In genomic region chr16:1308977-1309885, GRCh38 we compare ENCODE assay signal across 1 cellular context.
A peak's percentile ranks its signal among the peaks of the same experiment; 100 is the strongest.
TF ChIP-seq lines count a peak whose summit lies in the region.

UBE2I (plus strand) TSS chr16:1309636; CDS start chr16:1314031, 4,395 bp downstream.

TF ChIP-seq in HepG2, 621 proteins besides CTCF, POLR2A, EP300 and RAD21 (continued from another document and continues in another):
- TF ChIP-seq ZHX2 (IDR thresholded peaks at IDR 0.05; ENCODE audit: low read depth) (peak; percentile 30; the same call in 1 of the 2 replicates), ZHX2 (CRISPR knock-in tag; IDR thresholded peaks at IDR 0.05; ENCODE audit: borderline replicate concordance) (peak; percentile 72; the same call in 1 of the 2 replicates), ZNF468 (CRISPR knock-in tag; IDR thresholded peaks at IDR 0.05) (peak; percentile 87; the same call in 1 of the 2 replicates), STAT5B (CRISPR knock-in tag; IDR thresholded peaks at IDR 0.05) (peak; percentile 94), ZNF101 (CRISPR knock-in tag; IDR thresholded peaks at IDR 0.05; ENCODE audit: borderline replicate concordance, low read depth) (no peak), NCOA5 (CRISPR knock-in tag; IDR thresholded peaks at IDR 0.05) (no peak), ZBTB3 (CRISPR knock-in tag; IDR thresholded peaks at IDR 0.05; ENCODE audit: borderline replicate concordance, low read depth) (peak; percentile 35; the same call in 1 of the 2 replicates), NCOA1 (CRISPR knock-in tag; IDR thresholded peaks at IDR 0.05) (no peak), IKZF1 (IDR thresholded peaks at IDR 0.05) (no peak), SATB2 (CRISPR knock-in tag; IDR thresholded peaks at IDR 0.05) (peak; percentile 88), ATF5 (CRISPR knock-in tag; IDR thresholded peaks at IDR 0.05; ENCODE audit: low read depth) (no peak), ZNF136 (CRISPR knock-in tag; IDR thresholded peaks at IDR 0.05; ENCODE audit: low read depth) (no peak), NFATC3 (CRISPR knock-in tag; IDR thresholded peaks at IDR 0.05) (0 out of 2 replicates have a peak, but pooled peaks have one; percentile 40), MED1 (CRISPR knock-in tag; IDR thresholded peaks at IDR 0.05) (0 out of 2 replicates have a peak, but pooled peaks have one; percentile 9), ZNF512B (CRISPR knock-in tag; IDR thresholded peaks at IDR 0.05; ENCODE audit: borderline replicate concordance) (no peak), ISX (CRISPR knock-in tag; conservative IDR thresholded peaks at IDR 0.05) (peak; percentile 89), ZFP41 (CRISPR knock-in tag; IDR thresholded peaks at IDR 0.05; ENCODE audit: borderline replicate concordance) (peak; percentile 65; the same call in 1 of the 2 replicates), ZBTB42 (CRISPR knock-in tag; IDR thresholded peaks at IDR 0.05) (no peak), ZNF782 (CRISPR knock-in tag; IDR thresholded peaks at IDR 0.05; ENCODE audit: borderline replicate concordance) (peak; percentile 73; the same call in 1 of the 2 replicates), HDAC6 (IDR thresholded peaks at IDR 0.05; ENCODE audit: low read depth, low read length) (no peak), ZKSCAN5 (CRISPR knock-in tag; IDR thresholded peaks at IDR 0.05) (peak; percentile 67; the same call in 1 of the 2 replicates), ZNF431 (CRISPR knock-in tag; IDR thresholded peaks at IDR 0.05; ENCODE audit: borderline replicate concordance, low read depth) (peak; percentile 71; the same call in 1 of the 2 replicates), HDAC2 (CRISPR knock-in tag; IDR thresholded peaks at IDR 0.05) (no peak), RARA (CRISPR knock-in tag; IDR thresholded peaks at IDR 0.05) (peak; percentile 52), ZNF282 (IDR thresholded peaks at IDR 0.05; ENCODE audit: partially characterized antibody) (no peak), MTA1 (CRISPR knock-in tag; IDR thresholded peaks at IDR 0.05; ENCODE audit: borderline replicate concordance) (no peak), ZNF407 (CRISPR knock-in tag; IDR thresholded peaks at IDR 0.05; ENCODE audit: not compliant biosample characterization) (peak; percentile 58), U2AF1 (optimal IDR thresholded peaks at IDR 0.05; ENCODE audit: low read depth, low read length) (no peak), RBFOX2 (IDR thresholded peaks at IDR 0.05; ENCODE audit: low read depth, low read length) (peak; percentile 85), POGZ (CRISPR knock-in tag; IDR thresholded peaks at IDR 0.05) (peak; percentile 43), ZNF605 (CRISPR knock-in tag; IDR thresholded peaks at IDR 0.05) (peak; percentile 90), SAFB2 (CRISPR knock-in tag; IDR thresholded peaks at IDR 0.05; ENCODE audit: borderline replicate concordance, low read depth) (no peak), ZNF563 (CRISPR knock-in tag; IDR thresholded peaks at IDR 0.05) (peak; percentile 88; the same call in 1 of the 2 replicates), NFYC (CRISPR knock-in tag; IDR thresholded peaks at IDR 0.05) (peak; percentile 92), THAP11 (CRISPR knock-in tag; IDR thresholded peaks at IDR 0.05) (peak; percentile 81), CENPBD1 (CRISPR knock-in tag; IDR thresholded peaks at IDR 0.05; ENCODE audit: borderline replicate concordance, low read depth) (no peak), ZNF10 (CRISPR knock-in tag; IDR thresholded peaks at IDR 0.05; ENCODE audit: borderline replicate concordance, low read depth) (no peak), EHMT2 (IDR thresholded peaks at IDR 0.05; ENCODE audit: borderline replicate concordance, low read depth, low read length) (no peak), AFF4 (CRISPR knock-in tag; IDR thresholded peaks at IDR 0.05) (peak; percentile 51; the same call in 1 of the 2 replicates), ATM (IDR thresholded peaks at IDR 0.05; ENCODE audit: borderline replicate concordance) (no peak), ZBTB7A (CRISPR knock-in tag; IDR thresholded peaks at IDR 0.05) (no peak), ZNF589 (CRISPR knock-in tag; conservative IDR thresholded peaks at IDR 0.05) (no peak)
